Comparison of ENCODE assay signal across 13 cellular contexts in the genomic region with DNA sequence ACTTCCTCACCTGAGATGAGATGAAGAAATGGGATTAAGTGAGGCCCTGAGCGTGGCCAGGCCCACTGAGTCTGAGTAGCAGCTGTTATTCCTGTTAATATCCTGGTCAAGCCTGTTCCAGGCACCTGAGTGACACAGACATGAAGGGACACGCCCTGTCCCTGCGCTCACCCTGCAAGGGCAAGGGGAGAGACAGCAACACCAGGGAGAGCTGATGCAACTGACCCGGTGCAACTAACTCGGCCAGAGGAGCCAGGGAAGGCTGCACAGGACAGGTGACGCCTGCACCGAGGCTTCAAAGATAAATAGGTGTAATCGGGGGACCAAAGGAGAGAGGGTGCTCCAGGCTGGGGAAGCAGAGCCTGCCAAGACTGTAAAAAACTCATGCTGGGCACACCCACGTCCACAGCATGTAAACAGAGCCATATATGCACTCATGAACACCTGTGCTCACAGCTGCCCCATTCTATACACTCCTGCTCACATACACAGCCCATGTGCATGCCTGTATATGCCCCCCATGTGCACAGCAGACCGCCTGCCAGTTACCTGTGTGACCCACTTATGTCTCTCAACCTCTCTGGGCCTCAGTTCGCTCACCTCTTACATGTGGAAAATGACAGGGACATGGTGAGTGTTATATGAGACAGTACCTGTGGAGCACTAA. TPM values are rescaled to one million over a fixed set of nuclear protein-coding genes. Genes with fewer than 3 reads are reported as not detected.
DNase-seq lines count a peak whose midpoint lies in the region; ATAC-seq and TF ChIP-seq lines count a peak whose summit lies in the region.
"Had no signal": no experiment of that assay in that cellular context is flagged by ENCODE, and none has a peak within 500 bp of the region (broad histone marks: within the 10 kb centered on the region; RNA-seq: fewer than 3 reads in every experiment).

No MANE protein-coding gene starts in this region.

- ATAC-seq in GM18520 (IDR thresholded peaks at IDR 0.05; ENCODE audit: unreplicated experiment) (no peak), HG03159 (IDR thresholded peaks at IDR 0.05; ENCODE audit: unreplicated experiment) (no peak)

- H3K36me3 ChIP-seq in thyroid gland: no peaks in the 10 kb centered on the region
- H3K36me3 ChIP-seq: uterus had no signal

- H3K4me1 ChIP-seq in thyroid gland: peaks cover 25 to 48% of the 10 kb centered on the region in 2 donors
- H3K4me1 ChIP-seq: uterus had no signal

- DNase-seq in NCI-H146 (lab: John Stamatoyannopoulos, UW) (peak; percentile 18), NCI-H146 treated with DMSO at 0.1 percent for 48 hours (lab: John Stamatoyannopoulos, UW; ENCODE audit: unreplicated experiment) (no peak), kidney tubule cell (ENCODE audit: low spot score) (peak; percentile 50), thyroid gland (peak; percentile 71 to 78)
- DNase-seq in activated naive CD4-positive, alpha-beta T cell treated with Interleukin-2 at 50 U/mL for 16 hours: no peak
- DNase-seq: Kasumi-1, SHP77, uterus had no signal

- H3K27ac ChIP-seq in VCaP (peak overlapping the region; percentile 80), thyroid gland (peak overlapping the region; percentile 23 to 71 (median 60))
- H3K27ac ChIP-seq: uterus had no signal

- no peak for TF ChIP-seq POLR2A in thyroid gland (IDR thresholded peaks at IDR 0.05)

- intact Hi-C loops in thyroid gland (cut with DNase I): no loop called here

- H3K4me3 ChIP-seq in thyroid gland (replicated peaks in 1 of 3): no peak overlapping the region
- H3K4me3 ChIP-seq: uterus had no signal

- 49 to 56% methylated on average over 9 to 11 of the region's 11 CpGs for WGBS in thyroid gland, 2 donors

- no peaks in the 10 kb centered on the region for H3K9me3 ChIP-seq in thyroid gland
- H3K9me3 ChIP-seq: uterus had no signal

- no peaks in the 10 kb centered on the region for H3K27me3 ChIP-seq in thyroid gland
- H3K27me3 ChIP-seq: uterus had no signal

- TF ChIP-seq CTCF in VCaP (conservative IDR thresholded peaks at IDR 0.05): no peak
- TF ChIP-seq CTCF in thyroid gland (IDR thresholded peaks at IDR 0.05): no peak

RNA-seq across cellular contexts. Expression of gene GCAT, which starts 22.8 kb away (rescaled TPM):
- total RNA-seq in thyroid gland: 10 to 100 TPM; 30.4 to 59.1 (median 38.2) TPM

RNA-seq across cellular contexts. Expression of gene GALR3, which starts 38.2 kb away (rescaled TPM):
- total RNA-seq in thyroid gland: not detected
- total RNA-seq: A673, frontal cortex, uterus had no signal

RNA-seq across cellular contexts. Expression of gene ANKRD54, which starts 59.2 kb away (rescaled TPM):
- total RNA-seq in thyroid gland: 10 to 100 TPM; 54.7 to 75.9 (median 61.5) TPM

Comparison
In these comparisons a context has a peak if more than half of its experiments do, and no peak if none do; other contexts are left out.
1. DNase-seq: peak in NCI-H146 (single experiment), kidney tubule cell (single experiment) and thyroid gland (2 of 2); none in NCI-H146 treated with DMSO at 0.1 percent for 48 hours (single experiment) and activated naive CD4-positive, alpha-beta T cell treated with Interleukin-2 at 50 U/mL for 16 hours (single experiment).